Comparison of ENCODE assay signal across 10 cellular contexts in genomic region chr3:152100491-152101086, GRCh38.
DNase-seq lines count a peak whose midpoint lies in the region; ATAC-seq and TF ChIP-seq lines count a peak whose summit lies in the region.
"Had no signal": no experiment of that assay in that cellular context is flagged by ENCODE, and none has a peak within 500 bp of the region (broad histone marks: within the 10 kb centered on the region; RNA-seq: fewer than 3 reads in every experiment).

No MANE protein-coding gene starts in this region.

- TF ChIP-seq CTCF in GM12864 (IDR thresholded peaks at IDR 0.05; ENCODE audit: low read depth, low read length, missing control alignments), result no peak

- no peaks in the 10 kb centered on the region for H3K36me3 ChIP-seq in effector memory CD4-positive, alpha-beta T cell (ENCODE audit: control insufficient read depth, insufficient read depth, low read length)

- H3K27me3 Mint-ChIP-seq in activated naive CD8-positive, alpha-beta T cell treated with anti-CD3 and anti-CD28 coated beads, Interleukin-2, amount 10 ng/mL, durations not matched to agents 7 days and 5 days, result peaks cover 3% of the 10 kb centered on the region
- H3K27me3 Mint-ChIP-seq in activated T-helper 2 cell treated with anti-CD3 and anti-CD28 coated beads, Interferon-gamma antibody, Interleukin-2, Interleukin-4, amounts not matched to agents 10 μg/mL and 5 μg/mL and 100 μg/mL, durations not matched to agents 14 hours and 24 hours and 36 hours (ENCODE audit: low read depth), result peaks cover 36% of the 10 kb centered on the region
- peaks cover 29% of the 10 kb centered on the region for H3K27me3 Mint-ChIP-seq in T-helper 2 cell treated with Interferon-gamma antibody and Interleukin-4, amounts not matched to agents 5 μg/mL and 100 μg/mL, for 36 hours (ENCODE audit: low read depth)

- H3K27ac ChIP-seq in effector memory CD4-positive, alpha-beta T cell (ENCODE audit: insufficient read depth, low read length, poor library complexity, severe bottlenecking), result no peak overlapping the region
- H3K27ac ChIP-seq: C4-2B had no signal

- H3K36me3 Mint-ChIP-seq in activated naive CD8-positive, alpha-beta T cell treated with anti-CD3 and anti-CD28 coated beads, Interleukin-2, amount 10 ng/mL, durations not matched to agents 7 days and 5 days, result peaks cover 3% of the 10 kb centered on the region
- no peaks in the 10 kb centered on the region for H3K36me3 Mint-ChIP-seq in activated T-helper 2 cell treated with anti-CD3 and anti-CD28 coated beads, Interferon-gamma antibody, Interleukin-2, Interleukin-4, amounts not matched to agents 10 μg/mL and 5 μg/mL and 100 μg/mL, durations not matched to agents 14 hours and 24 hours and 36 hours (ENCODE audit: low read depth)
- H3K36me3 Mint-ChIP-seq in T-helper 2 cell treated with Interferon-gamma antibody and Interleukin-4, amounts not matched to agents 5 μg/mL and 100 μg/mL, for 36 hours (ENCODE audit: low read depth), result no peaks in the 10 kb centered on the region

- H3K4me1 ChIP-seq in effector memory CD4-positive, alpha-beta T cell (ENCODE audit: control insufficient read depth, insufficient read depth, low read length, poor library complexity, severe bottlenecking), result no peaks in the 10 kb centered on the region

- no peak overlapping the region for H3K4me3 ChIP-seq in GM12864 (ENCODE audit: low read depth, low read length)
- H3K4me3 ChIP-seq in effector memory CD4-positive, alpha-beta T cell (ENCODE audit: insufficient read depth, low read depth, low read length, poor library complexity, severe bottlenecking), result no peak overlapping the region

- no peaks in the 10 kb centered on the region for H3K9me3 ChIP-seq in effector memory CD4-positive, alpha-beta T cell (ENCODE audit: control insufficient read depth, low read length)

- no peak overlapping the region for H3K27ac Mint-ChIP-seq in activated naive CD8-positive, alpha-beta T cell treated with anti-CD3 and anti-CD28 coated beads, Interleukin-2, amount 10 ng/mL, durations not matched to agents 7 days and 5 days
- H3K27ac Mint-ChIP-seq in activated T-helper 2 cell treated with anti-CD3 and anti-CD28 coated beads, Interferon-gamma antibody, Interleukin-2, Interleukin-4, amounts not matched to agents 10 μg/mL and 5 μg/mL and 100 μg/mL, durations not matched to agents 14 hours and 24 hours and 36 hours, result no peak overlapping the region
- no peak overlapping the region for H3K27ac Mint-ChIP-seq in T-helper 2 cell treated with Interferon-gamma antibody and Interleukin-4, amounts not matched to agents 5 μg/mL and 100 μg/mL, for 36 hours

- DNase-seq in GM12864 (ENCODE audit: low read depth), result peak; percentile 63
- no peak for DNase-seq in activated naive CD8-positive, alpha-beta T cell treated with anti-CD3 and anti-CD28 coated beads, Interleukin-2, amount 10 ng/mL, durations not matched to agents 7 days and 5 days
- DNase-seq in effector memory CD4-positive, alpha-beta T cell, result no peak
- no peak for DNase-seq in activated T-helper 2 cell treated with anti-CD3 and anti-CD28 coated beads, Interferon-gamma antibody, Interleukin-2, Interleukin-4, amounts not matched to agents 10 μg/mL and 5 μg/mL and 100 μg/mL, durations not matched to agents 14 hours and 24 hours and 36 hours (ENCODE audit: low spot score)
- DNase-seq in NCI-H2081 (lab: John Stamatoyannopoulos, UW), result no peak
- no peak for DNase-seq in T-helper 2 cell treated with Interferon-gamma antibody and Interleukin-4, amounts not matched to agents 5 μg/mL and 100 μg/mL, for 36 hours (ENCODE audit: low spot score)
- DNase-seq: nucleus accumbens had no signal

- peak; percentile 98 for ATAC-seq in GM21390 (IDR thresholded peaks at IDR 0.05; ENCODE audit: unreplicated experiment)
- peak; percentile 98 for ATAC-seq in HG03342 (IDR thresholded peaks at IDR 0.05; ENCODE audit: unreplicated experiment)
- peak; percentile 71 for ATAC-seq in activated naive CD8-positive, alpha-beta T cell treated with anti-CD3 and anti-CD28 coated beads, Interleukin-2, amount 10 ng/mL, durations not matched to agents 7 days and 5 days (ENCODE audit: low read depth)

- H3K27me3 ChIP-seq in effector memory CD4-positive, alpha-beta T cell (replicated peaks; ENCODE audit: control insufficient read depth, insufficient read depth, low read length, poor library complexity, severe bottlenecking), result no peaks in the 10 kb centered on the region

- POLR2A ChIA-PET in activated naive CD8-positive, alpha-beta T cell treated with anti-CD3 and anti-CD28 coated beads, Interleukin-2, amount 10 ng/mL, durations not matched to agents 7 days and 5 days (lab: Charles Lee), result no interaction called here

- intact Hi-C loops in activated T-helper 2 cell treated with anti-CD3 and anti-CD28 coated beads, Interferon-gamma antibody, Interleukin-2, Interleukin-4, amounts not matched to agents 10 μg/mL and 5 μg/mL and 100 μg/mL, durations not matched to agents 14 hours and 24 hours and 36 hours (cut with micrococcal nuclease), result no loop called here

- no peak overlapping the region for H3K4me3 Mint-ChIP-seq in activated naive CD8-positive, alpha-beta T cell treated with anti-CD3 and anti-CD28 coated beads, Interleukin-2, amount 10 ng/mL, durations not matched to agents 7 days and 5 days
- H3K4me3 Mint-ChIP-seq in activated T-helper 2 cell treated with anti-CD3 and anti-CD28 coated beads, Interferon-gamma antibody, Interleukin-2, Interleukin-4, amounts not matched to agents 10 μg/mL and 5 μg/mL and 100 μg/mL, durations not matched to agents 14 hours and 24 hours and 36 hours (ENCODE audit: low read depth), result no peak overlapping the region
- H3K4me3 Mint-ChIP-seq in T-helper 2 cell treated with Interferon-gamma antibody and Interleukin-4, amounts not matched to agents 5 μg/mL and 100 μg/mL, for 36 hours, result no peak overlapping the region

- peaks cover 8% of the 10 kb centered on the region for H3K4me1 Mint-ChIP-seq in activated naive CD8-positive, alpha-beta T cell treated with anti-CD3 and anti-CD28 coated beads, Interleukin-2, amount 10 ng/mL, durations not matched to agents 7 days and 5 days
- peaks cover 4% of the 10 kb centered on the region for H3K4me1 Mint-ChIP-seq in activated T-helper 2 cell treated with anti-CD3 and anti-CD28 coated beads, Interferon-gamma antibody, Interleukin-2, Interleukin-4, amounts not matched to agents 10 μg/mL and 5 μg/mL and 100 μg/mL, durations not matched to agents 14 hours and 24 hours and 36 hours (ENCODE audit: low read depth)
- H3K4me1 Mint-ChIP-seq in T-helper 2 cell treated with Interferon-gamma antibody and Interleukin-4, amounts not matched to agents 5 μg/mL and 100 μg/mL, for 36 hours (ENCODE audit: low read depth), result peaks cover 7% of the 10 kb centered on the region

- H3K9me3 Mint-ChIP-seq in activated naive CD8-positive, alpha-beta T cell treated with anti-CD3 and anti-CD28 coated beads, Interleukin-2, amount 10 ng/mL, durations not matched to agents 7 days and 5 days, result peaks cover 4% of the 10 kb centered on the region
- H3K9me3 Mint-ChIP-seq in activated T-helper 2 cell treated with anti-CD3 and anti-CD28 coated beads, Interferon-gamma antibody, Interleukin-2, Interleukin-4, amounts not matched to agents 10 μg/mL and 5 μg/mL and 100 μg/mL, durations not matched to agents 14 hours and 24 hours and 36 hours, result no peaks in the 10 kb centered on the region
- no peaks in the 10 kb centered on the region for H3K9me3 Mint-ChIP-seq in T-helper 2 cell treated with Interferon-gamma antibody and Interleukin-4, amounts not matched to agents 5 μg/mL and 100 μg/mL, for 36 hours
